13 cellular contexts compared by ENCODE assay signal in the genomic region with DNA sequence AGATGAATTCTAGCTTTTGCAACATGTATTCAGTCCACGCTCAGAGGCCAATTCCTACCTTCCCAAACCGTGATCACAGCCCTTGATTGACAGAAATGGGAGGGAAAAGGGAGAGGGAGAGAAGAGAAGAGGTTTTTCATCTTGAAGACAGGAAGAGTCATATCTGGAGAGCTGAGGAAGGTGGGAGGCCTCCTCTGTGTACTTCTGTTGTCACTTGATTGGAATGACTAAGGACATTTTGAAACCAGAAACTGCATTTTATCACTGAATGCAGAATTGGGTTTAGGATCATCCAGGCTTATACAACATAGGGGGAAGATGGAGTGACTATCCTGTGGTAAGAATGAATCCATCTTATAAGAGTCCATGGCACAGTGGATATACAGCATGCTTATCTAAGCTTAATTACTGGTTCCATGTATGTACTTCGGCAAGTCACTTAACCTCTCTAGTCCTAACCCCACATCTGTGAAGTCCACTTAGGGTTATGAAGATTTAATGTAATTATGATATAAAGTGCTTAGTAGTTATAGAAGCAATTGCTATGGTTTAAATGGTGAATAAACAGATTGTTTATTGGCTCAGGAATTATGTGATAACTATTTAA.
DNase-seq lines count a peak whose midpoint lies in the region; ATAC-seq and TF ChIP-seq lines count a peak whose summit lies in the region.
"Had no signal": no experiment of that assay in that cellular context is flagged by ENCODE, and none has a peak within 500 bp of the region (broad histone marks: within the 10 kb centered on the region; RNA-seq: fewer than 3 reads in every experiment).

No MANE protein-coding gene starts in this region.

- peak; percentile 22 for DNase-seq in EH (ENCODE audit: low read depth)
- DNase-seq in NB4 (ENCODE audit: low read depth) = peak; percentile 5
- DNase-seq in fibroblast of peridontal ligament (ENCODE audit: extremely low read depth) = peak; percentile 8
- no peak for DNase-seq in NCI-H748 treated with DMSO at 0.1 percent for 48 hours (lab: John Stamatoyannopoulos, UW)
- DNase-seq in mesenteric fat pad (ENCODE audit: low spot score) = no peak
- DNase-seq: activated gamma-delta T cell treated with Interleukin-2 at 50 U/mL for 16 hours; DMS53; natural killer cell; NCI-H2081; stimulated activated naive B cell treated with anti-CD40 and anti-IgM and Interleukin-4, amounts not matched to agents 10 μg/mL and 1 μg/mL and 100 μg/mL, for 72 hours; WERI-Rb-1 had no signal

- TF ChIP-seq CTCF in NB4 (IDR thresholded peaks at IDR 0.05; ENCODE audit: low read depth, low read length) = no peak

- TF ChIP-seq POLR2A in NB4 (IDR thresholded peaks at IDR 0.05; ENCODE audit: extremely low read depth, insufficient read length) = no peak

- no peak overlapping the region for H3K4me3 ChIP-seq in NB4 (ENCODE audit: low read depth, low read length)

- ATAC-seq in HG02610 (IDR thresholded peaks at IDR 0.05; ENCODE audit: unreplicated experiment) (peak; percentile 58), GM21737 (IDR thresholded peaks at IDR 0.05; ENCODE audit: unreplicated experiment) (no peak)
- ATAC-seq: natural killer cell; stimulated activated naive B cell treated with anti-CD40 and anti-IgM and Interleukin-4, amounts not matched to agents 10 μg/mL and 1 μg/mL and 100 μg/mL, for 72 hours had no signal

Comparison
In these comparisons a context has a peak if more than half of its experiments do, and no peak if none do; other contexts are left out.
1. DNase-seq: peak in EH (single experiment), NB4 (single experiment) and fibroblast of peridontal ligament (single experiment); none in NCI-H748 treated with DMSO at 0.1 percent for 48 hours (single experiment) and mesenteric fat pad (single experiment).